In the genomic region with DNA sequence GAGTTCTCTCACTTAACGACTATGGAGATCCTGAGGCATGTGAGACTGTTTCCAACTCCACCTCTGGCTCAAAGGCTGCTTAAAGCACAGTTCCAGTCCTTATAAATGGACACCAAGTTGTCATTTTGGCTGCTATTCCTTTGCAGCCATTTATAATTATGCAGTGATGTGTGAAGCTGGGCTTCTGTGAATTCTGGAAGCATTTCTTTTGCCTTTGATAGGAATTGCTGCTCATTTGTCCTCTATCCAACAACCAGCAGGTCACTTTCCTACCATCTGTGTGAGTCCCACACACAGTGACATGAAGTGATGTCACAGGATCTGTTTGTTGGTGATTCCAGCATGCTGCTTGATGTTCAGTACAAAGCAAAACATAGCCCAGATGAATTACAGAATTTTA, we compare ENCODE assay signal across 21 cellular contexts. TPM values are rescaled to one million over a fixed set of nuclear protein-coding genes. Genes with fewer than 3 reads are reported as not detected.
DNase-seq lines count a peak whose midpoint lies in the region; ATAC-seq and TF ChIP-seq lines count a peak whose summit lies in the region.
"Had no signal": no experiment of that assay in that cellular context is flagged by ENCODE, and none has a peak within 500 bp of the region (broad histone marks: within the 10 kb centered on the region; RNA-seq: fewer than 3 reads in every experiment).

No MANE protein-coding gene starts in this region.

- H3K4me1 ChIP-seq in IMR-90 (ENCODE audit: control insufficient read depth, insufficient read depth, low read length): peaks cover 5% of the 10 kb centered on the region

- H3K27me3 ChIP-seq in IMR-90 (ENCODE audit: control insufficient read depth, insufficient read depth, low read length): no peaks in the 10 kb centered on the region
- H3K27me3 ChIP-seq: heart right ventricle, right atrium auricular region had no signal

- no peak overlapping the region for H4K5ac ChIP-seq in IMR-90 (ENCODE audit: low read depth, low read length)

- H3K9me3 ChIP-seq in IMR-90 (ENCODE audit: control insufficient read depth, insufficient read depth, low read length): no peaks in the 10 kb centered on the region
- H3K9me3 ChIP-seq: right atrium auricular region, thoracic aorta had no signal

- dilution Hi-C loops in IMR-90 (cut with HindIII; ENCODE audit: low sequenced_read_pairs, unreplicated experiment): no loop called here

- in situ Hi-C loops in IMR-90 (cut with MboI; ENCODE audit: low sequenced_read_pairs) (loop anchor here (10.0 kb wide), 1 partner anchor 227 kb away; no protein-coding TSS in a partner anchor), ACHN (cut with HindIII; ENCODE audit: low pct_ligation_motif_present, low pct_unique_long_range_greater_than_20kb, low sequenced_read_pairs) (loop anchor here (25.0 kb wide), 1 partner anchor 104 kb away; a partner anchor contains a TSS)

- intact Hi-C loops in IMR-90 (cut with micrococcal nuclease): no loop called here

- H2BK5ac ChIP-seq in IMR-90 (ENCODE audit: low read depth, low read length, poor library complexity, severe bottlenecking): no peak overlapping the region

- peaks cover 81% of the 10 kb centered on the region for H3K4me1 Mint-ChIP-seq in activated naive CD8-positive, alpha-beta T cell treated with anti-CD3 and anti-CD28 coated beads for 36 hours
- peaks cover 59 to 60% of the 10 kb centered on the region in 2 donors for H3K4me1 Mint-ChIP-seq in immature natural killer cell

- H3K14ac ChIP-seq in IMR-90 (replicated peaks; ENCODE audit: low read depth, low read length): no peak overlapping the region

- no peak overlapping the region for H3K4me3 Mint-ChIP-seq in activated naive CD8-positive, alpha-beta T cell treated with anti-CD3 and anti-CD28 coated beads for 36 hours
- H3K4me3 Mint-ChIP-seq in immature natural killer cell: no peak overlapping the region

- H3K18ac ChIP-seq in IMR-90 (ENCODE audit: low read depth, low read length): no peak overlapping the region

- H2BK15ac ChIP-seq in IMR-90 (ENCODE audit: low read depth, low read length): no peak overlapping the region

- peak overlapping the region; percentile 83; the same call in 1 of the 2 replicates for H2AK5ac ChIP-seq in IMR-90 (ENCODE audit: low read depth, low read length)

- CTCF ChIA-PET in IMR-90 (lab: Yijun Ruan, JAX): no interaction called here

- no peak overlapping the region for H4K8ac ChIP-seq in IMR-90 (ENCODE audit: low read depth in 2 of 2, low read length in 2 of 2)

- no peak overlapping the region for H3K4me2 ChIP-seq in IMR-90 (ENCODE audit: low read depth, low read length)

- H3K36me3 ChIP-seq in IMR-90 (ENCODE audit: control insufficient read depth, insufficient read depth, low read length): no peaks in the 10 kb centered on the region
- H3K36me3 ChIP-seq: heart right ventricle, right atrium auricular region, thoracic aorta had no signal

- H3K27ac ChIP-seq in IMR-90 (ENCODE audit: insufficient read depth, low read length): no peak overlapping the region
- H3K27ac ChIP-seq: right atrium auricular region, thoracic aorta had no signal

- H3K79me1 ChIP-seq in IMR-90 (ENCODE audit: low read depth in 1 of 2, low read length in 2 of 2): no peaks in the 10 kb centered on the region; a peak in 1 of 4 replicates

- no peak overlapping the region for H4K91ac ChIP-seq in IMR-90 (ENCODE audit: insufficient read depth, low read depth, low read length)

- no TSS peak for BruUV-seq in IMR-90 (replicated peaks; lab: Mats Ljungman, UMichigan)

- DNase-seq in Ammon's horn (ENCODE audit: low spot score): peak; percentile 59
- DNase-seq in IMR-90: no peak
- DNase-seq in activated naive CD8-positive, alpha-beta T cell treated with anti-CD3 and anti-CD28 coated beads for 36 hours: no peak
- no peak for DNase-seq in immature natural killer cell
- no peak for DNase-seq in stimulated activated naive CD8-positive, alpha-beta T cell treated with anti-CD3 and anti-CD28 coated beads, Interleukin-15, Interleukin-2, amounts not matched to agents 100 U/mL and 50 U/mL, for 24 hours
- DNase-seq in ACHN: no peak
- DNase-seq in putamen (ENCODE audit: low spot score): no peak
- DNase-seq: activated CD8-positive, alpha-beta memory T cell treated with anti-CD3 and anti-CD28 coated beads for 24 hours; DMS79 treated with DMSO at 0.1 percent for 48 hours; heart right ventricle; Karpas-422; NCI-H1092; NCI-H2107; NCI-H526 treated with DMSO at 0.1 percent for 48 hours; OCI-M1; SHP77 treated with DMSO at 0.1 percent for 48 hours; T-helper 1 cell had no signal

- WGBS in IMR-90 (ENCODE audit: extremely low coverage in 2 of 2, insufficient read length in 1 of 2), 2 experiments: no CpG with 5 or more reads among the region's 1 CpG

- H3K27ac Mint-ChIP-seq in activated naive CD8-positive, alpha-beta T cell treated with anti-CD3 and anti-CD28 coated beads for 36 hours: peak overlapping the region; percentile 64
- H3K27ac Mint-ChIP-seq in immature natural killer cell: peak overlapping the region in 5 of 6 donors; percentile 3 to 93 (median 40)

- H2AK9ac ChIP-seq in IMR-90 (replicated peaks; ENCODE audit: low read depth, low read length, poor library complexity): no peak overlapping the region

- H2BK20ac ChIP-seq in IMR-90 (ENCODE audit: low read depth, low read length): no peak overlapping the region

- peaks cover 34% of the 10 kb centered on the region for H3K36me3 Mint-ChIP-seq in activated naive CD8-positive, alpha-beta T cell treated with anti-CD3 and anti-CD28 coated beads for 36 hours
- H3K36me3 Mint-ChIP-seq in immature natural killer cell: no peaks in the 10 kb centered on the region

- TF ChIP-seq POLR2A in IMR-90 (IDR thresholded peaks at IDR 0.05; ENCODE audit: low read depth, low read length): no peak

- no peak overlapping the region for H2AFZ ChIP-seq in IMR-90 (replicated peaks; ENCODE audit: low read length, poor library complexity)

- no peaks in the 10 kb centered on the region for H4K20me1 ChIP-seq in IMR-90 (ENCODE audit: insufficient read depth, low read length)

- H3K27me3 Mint-ChIP-seq in activated naive CD8-positive, alpha-beta T cell treated with anti-CD3 and anti-CD28 coated beads for 36 hours: no peaks in the 10 kb centered on the region
- peaks cover 4 to 7% (median 4%) of the 10 kb centered on the region in 3 donors for H3K27me3 Mint-ChIP-seq in immature natural killer cell (ENCODE audit: low read depth in 3 of 3)

- H3K9me1 ChIP-seq in IMR-90 (ENCODE audit: insufficient read depth, low read length): peaks cover 8% of the 10 kb centered on the region; the same call in 1 of the 2 replicates

- no peak overlapping the region for H3K4me3 ChIP-seq in IMR-90 (ENCODE audit: insufficient read depth, low read depth, low read length)
- H3K4me3 ChIP-seq: heart right ventricle, right atrium auricular region, thoracic aorta had no signal

- POLR2A ChIA-PET in IMR-90 (lab: Charles Lee; ENCODE audit: unreplicated experiment): no interaction called here

- H3K4ac ChIP-seq in IMR-90 (ENCODE audit: low read depth, low read length): no peak overlapping the region

- H3K9me3 Mint-ChIP-seq in activated naive CD8-positive, alpha-beta T cell treated with anti-CD3 and anti-CD28 coated beads for 36 hours: peaks cover 8% of the 10 kb centered on the region
- no peaks in the 10 kb centered on the region for H3K9me3 Mint-ChIP-seq in immature natural killer cell
- H3K9me3 Mint-ChIP-seq: activated T-helper 2 cell treated with anti-CD3 and anti-CD28 coated beads, Interferon-gamma antibody, Interleukin-2, Interleukin-4, amounts not matched to agents 10 μg/mL and 5 μg/mL and 100 μg/mL, durations not matched to agents 14 hours and 24 hours and 36 hours had no signal

- no peak for TF ChIP-seq RAD21 in IMR-90 (IDR thresholded peaks at IDR 0.05; ENCODE audit: low read length)

- H2BK120ac ChIP-seq in IMR-90 (ENCODE audit: low read depth, low read length): no peak overlapping the region

- no peak overlapping the region for H3K9ac ChIP-seq in IMR-90 (ENCODE audit: low read depth, low read length)

- H3K23ac ChIP-seq in IMR-90 (ENCODE audit: low read depth, low read length): no peak overlapping the region

- no peak for TF ChIP-seq CTCF in IMR-90 (conservative IDR thresholded peaks at IDR 0.05; ENCODE audit: low read depth, low read length)

- ATAC-seq in IMR-90 (ENCODE audit: low read depth): no peak
- ATAC-seq in stimulated activated naive CD8-positive, alpha-beta T cell treated with anti-CD3 and anti-CD28 coated beads, Interleukin-15, Interleukin-2, amounts not matched to agents 100 U/mL and 50 U/mL, for 24 hours: no peak
- no peak for ATAC-seq in esophagus mucosa
- ATAC-seq: heart right ventricle had no signal

- H3K56ac ChIP-seq in IMR-90 (ENCODE audit: extremely low read depth, insufficient read depth, low read length): no peak overlapping the region

TF ChIP-seq in IMR-90, 13 proteins besides CTCF, POLR2A, EP300 and RAD21:
- TF ChIP-seq SMC3 (IDR thresholded peaks at IDR 0.05; ENCODE audit: low read depth, low read length): no peak
- TF ChIP-seq NFE2L2 (IDR thresholded peaks at IDR 0.05; ENCODE audit: low read depth, low read length): no peak
- no peak for TF ChIP-seq FOS (IDR thresholded peaks at IDR 0.05; ENCODE audit: low read depth, low read length)
- TF ChIP-seq RFX5 (IDR thresholded peaks at IDR 0.05; ENCODE audit: low read depth, low read length): no peak
- no peak for TF ChIP-seq RCOR1 (IDR thresholded peaks at IDR 0.05; ENCODE audit: insufficient replicate concordance, low read length)

RNA-seq across cellular contexts. Expression of a gene that starts 28.5 kb away (rescaled TPM):
- total RNA-seq in IMR-90 (2012; rRNA removed): 14.0 and 14.7 TPM in 2 replicates
- 17.6 and 23.0 TPM in 2 replicates for polyA plus RNA-seq in IMR-90 (2012; rRNA removed)
- polyA plus RNA-seq in IMR-90 (2012; cell fraction: cytosol; rRNA removed): 3.1 and 5.1 TPM in 2 replicates
- 39.6 and 135 TPM in 2 replicates for polyA plus RNA-seq in IMR-90 (2012; cell fraction: nucleus; rRNA removed; ENCODE audit: low replicate concordance)
- total RNA-seq in activated naive CD8-positive, alpha-beta T cell treated with anti-CD3 and anti-CD28 coated beads for 36 hours: 1 to 10 TPM; 2.8 to 3.1 TPM
- polyA plus RNA-seq in immature natural killer cell: 1 to 10 TPM; 3.9 to 6.6 (median 5.0) TPM
- total RNA-seq in esophagus mucosa: 10.8 TPM

RNA-seq across cellular contexts. Expression of a gene that starts 29.6 kb away (rescaled TPM):
- total RNA-seq in IMR-90 (2012; rRNA removed) (1.6 and 1.7 TPM in 2 replicates), esophagus mucosa (3.5 TPM)
- polyA plus RNA-seq in IMR-90 (2012; rRNA removed) (1.1 and 1.4 TPM in 2 replicates), immature natural killer cell (1 to 10 TPM; 2.9 to 6.5 (median 6.2) TPM)
- 0.68 and 1.2 TPM in 2 replicates for polyA plus RNA-seq in IMR-90 (2012; cell fraction: cytosol; rRNA removed)
- polyA plus RNA-seq in IMR-90 (2012; cell fraction: nucleus; rRNA removed; ENCODE audit: low replicate concordance): 0.37 and 0.42 TPM in 2 replicates
- total RNA-seq in activated naive CD8-positive, alpha-beta T cell treated with anti-CD3 and anti-CD28 coated beads for 36 hours: 10 to 100 TPM; 11.0 to 11.4 TPM
